In the genomic region with DNA sequence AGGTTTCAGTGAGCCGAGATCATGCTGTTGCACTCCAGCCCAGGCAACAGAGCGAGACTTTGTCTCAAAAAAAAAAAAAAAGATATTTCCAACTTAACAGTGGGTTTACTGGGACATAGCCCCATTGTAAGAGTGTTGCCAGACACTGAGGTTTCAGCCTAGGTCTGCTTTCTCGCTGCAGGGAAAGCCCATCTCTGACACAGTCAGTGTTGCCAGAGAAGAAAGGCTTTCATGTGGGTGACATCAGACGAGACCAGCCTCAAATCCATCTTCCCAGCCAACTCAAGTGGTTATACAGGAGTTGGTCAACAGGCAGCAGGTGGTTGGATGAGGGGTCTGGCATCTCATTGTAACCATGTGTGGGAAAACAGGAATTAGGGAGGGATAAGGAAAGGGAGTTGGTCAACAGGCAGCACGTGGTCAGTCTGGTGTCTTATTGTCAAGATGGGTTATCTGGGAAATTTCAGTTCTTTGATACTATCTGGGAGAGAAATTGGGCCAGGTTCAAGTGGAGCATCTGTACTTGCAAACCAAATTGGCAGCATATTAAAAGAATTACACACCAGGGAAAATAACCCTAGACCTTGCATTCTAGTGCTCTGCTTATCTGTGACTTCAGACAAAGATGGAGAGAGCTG, we compare ENCODE assay signal across 18 cellular contexts. TPM values are rescaled to one million over a fixed set of nuclear protein-coding genes. Genes with fewer than 3 reads are reported as not detected.
DNase-seq lines count a peak whose midpoint lies in the region; TF ChIP-seq lines count a peak whose summit lies in the region.
"Had no signal": no experiment of that assay in that cellular context is flagged by ENCODE, and none has a peak within 500 bp of the region (broad histone marks: within the 10 kb centered on the region; RNA-seq: fewer than 3 reads in every experiment).

No MANE protein-coding gene starts in this region.

- H3K4me3 ChIP-seq in CD4-positive, alpha-beta memory T cell (ENCODE audit: low read length in 2 of 2): no peak overlapping the region
- H3K4me3 ChIP-seq in astrocyte of the cerebellum (ENCODE audit: low read depth, low read length): no peak overlapping the region
- H3K4me3 ChIP-seq: gastrocnemius medialis, mucosa of descending colon had no signal

- H3K27ac ChIP-seq in CD4-positive, alpha-beta memory T cell (ENCODE audit: low read depth, low read length): no peak overlapping the region
- H3K27ac ChIP-seq: gastrocnemius medialis had no signal

- DNase-seq in CD4-positive, alpha-beta memory T cell: no peak
- DNase-seq in NCI-H510A (lab: John Stamatoyannopoulos, UW) (peak; percentile 40), astrocyte of the cerebellum (ENCODE audit: low read depth) (peak; percentile 45), iris pigment epithelial cell (ENCODE audit: low read depth) (peak; percentile 5), NCI-H1436 treated with DMSO at 0.1 percent for 48 hours (lab: John Stamatoyannopoulos, UW) (no peak), anterior cingulate cortex (lab: John Stamatoyannopoulos, UW) (no peak)
- no peak for DNase-seq in stimulated activated CD8-positive, alpha-beta memory T cell treated with anti-CD3 and anti-CD28 coated beads, Interleukin-4, amount 100 ng/mL, for 48 hours
- DNase-seq in stimulated activated naive CD4-positive, alpha-beta T cell (lab: John Stamatoyannopoulos, UW): no peak
- DNase-seq: activated CD4-positive, CD25-positive, alpha-beta regulatory T cell; cerebellar nuclear complex; gastrocnemius medialis; MM.1S; mucosa of descending colon; NCI-H187; NCI-H524 treated with DMSO at 0.1 percent for 48 hours; OCI-M1 had no signal

- CTCF ChIA-PET in CD4-positive, alpha-beta memory T cell (lab: Charles Lee; ENCODE audit: partially characterized antibody): no interaction called here

- no peaks in the 10 kb centered on the region for H3K4me1 ChIP-seq in CD4-positive, alpha-beta memory T cell (ENCODE audit: insufficient read depth, low read length)
- H3K4me1 ChIP-seq: gastrocnemius medialis had no signal

- in situ Hi-C loops in astrocyte of the cerebellum (cut with HindIII; ENCODE audit: low sequenced_read_pairs): no loop called here

- peak overlapping the region in 6 of 7 donors; percentile 9 to 90 (median 64) for H3K27ac Mint-ChIP-seq in CD4-positive, alpha-beta memory T cell
- H3K27ac Mint-ChIP-seq: activated naive CD4-positive, alpha-beta T cell treated with anti-CD3 and anti-CD28 coated beads, Interleukin-2, amount 50 U/mL, for 24 hours had no signal

- H3K4me3 Mint-ChIP-seq in CD4-positive, alpha-beta memory T cell: no peak overlapping the region
- H3K4me3 Mint-ChIP-seq: activated naive CD4-positive, alpha-beta T cell treated with anti-CD3 and anti-CD28 coated beads, Interleukin-2, amount 50 U/mL, for 24 hours; T-helper 2 cell treated with Interferon-gamma antibody and Interleukin-4, amounts not matched to agents 5 μg/mL and 100 μg/mL, for 36 hours had no signal

- H3K4me1 Mint-ChIP-seq in CD4-positive, alpha-beta memory T cell: peaks cover 0 to 1% (median 0%) of the 10 kb centered on the region in 4 donors
- H3K4me1 Mint-ChIP-seq: activated naive CD4-positive, alpha-beta T cell treated with anti-CD3 and anti-CD28 coated beads, Interleukin-2, amount 50 U/mL, for 24 hours had no signal

- no peaks in the 10 kb centered on the region for H3K27me3 ChIP-seq in CD4-positive, alpha-beta memory T cell (ENCODE audit: insufficient read depth, low read length)
- H3K27me3 ChIP-seq: gastrocnemius medialis had no signal

- POLR2A ChIA-PET in CD4-positive, alpha-beta memory T cell (lab: Charles Lee; ENCODE audit: partially characterized antibody): no interaction called here

- H3K36me3 Mint-ChIP-seq in CD4-positive, alpha-beta memory T cell: peaks cover 37 to 51% of the 10 kb centered on the region in 2 donors

- intact Hi-C loops in CD4-positive, alpha-beta memory T cell (cut with micrococcal nuclease): no loop called here

- no peaks in the 10 kb centered on the region for H3K27me3 Mint-ChIP-seq in CD4-positive, alpha-beta memory T cell
- H3K27me3 Mint-ChIP-seq: activated naive CD4-positive, alpha-beta T cell treated with anti-CD3 and anti-CD28 coated beads, Interleukin-2, amount 50 U/mL, for 24 hours had no signal

- no peaks in the 10 kb centered on the region for H3K9me3 ChIP-seq in CD4-positive, alpha-beta memory T cell (ENCODE audit: control insufficient read depth in 1 of 2, low read length in 2 of 2)
- H3K9me3 ChIP-seq: gastrocnemius medialis, mucosa of descending colon had no signal

- H3K9me3 Mint-ChIP-seq in CD4-positive, alpha-beta memory T cell: no peaks in the 10 kb centered on the region
- H3K9me3 Mint-ChIP-seq: activated naive CD4-positive, alpha-beta T cell treated with anti-CD3 and anti-CD28 coated beads, Interleukin-2, amount 50 U/mL, for 24 hours; T-helper 2 cell treated with Interferon-gamma antibody and Interleukin-4, amounts not matched to agents 5 μg/mL and 100 μg/mL, for 36 hours had no signal

- H3K36me3 ChIP-seq in CD4-positive, alpha-beta memory T cell (ENCODE audit: insufficient read depth, low read length): peaks cover 17% of the 10 kb centered on the region

- TF ChIP-seq CTCF in astrocyte of the cerebellum (IDR thresholded peaks at IDR 0.05; ENCODE audit: low read depth, low read length, missing control alignments): no peak

RNA-seq across cellular contexts. Expression of gene NELFA, which starts 41.1 kb away (rescaled TPM):
- 10 to 100 TPM; 47.0 to 48.3 TPM for total RNA-seq in CD4-positive, alpha-beta memory T cell
- 10 to 100 TPM; 12.1 to 37.5 TPM for polyA plus RNA-seq in CD4-positive, alpha-beta memory T cell

Comparison
In these comparisons a context has a peak if more than half of its experiments do, and no peak if none do; other contexts are left out.
1. DNase-seq: peak in NCI-H510A (single experiment), astrocyte of the cerebellum (single experiment) and iris pigment epithelial cell (single experiment); none in CD4-positive, alpha-beta memory T cell (0 of 5), NCI-H1436 treated with DMSO at 0.1 percent for 48 hours (single experiment), stimulated activated CD8-positive, alpha-beta memory T cell treated with anti-CD3 and anti-CD28 coated beads, Interleukin-4, amount 100 ng/mL, for 48 hours (single experiment), anterior cingulate cortex (0 of 58) and stimulated activated naive CD4-positive, alpha-beta T cell (0 of 6).